ENCODE assay signal across 1 cellular context in genomic region chr14:55097894-55098560, GRCh38.
TF ChIP-seq lines count a peak whose summit lies in the region.

No MANE protein-coding gene starts in this region.

TF ChIP-seq in WTC11, 78 proteins besides CTCF, POLR2A, EP300 and RAD21 (continued from another document):
- TF ChIP-seq, protein P1, sequence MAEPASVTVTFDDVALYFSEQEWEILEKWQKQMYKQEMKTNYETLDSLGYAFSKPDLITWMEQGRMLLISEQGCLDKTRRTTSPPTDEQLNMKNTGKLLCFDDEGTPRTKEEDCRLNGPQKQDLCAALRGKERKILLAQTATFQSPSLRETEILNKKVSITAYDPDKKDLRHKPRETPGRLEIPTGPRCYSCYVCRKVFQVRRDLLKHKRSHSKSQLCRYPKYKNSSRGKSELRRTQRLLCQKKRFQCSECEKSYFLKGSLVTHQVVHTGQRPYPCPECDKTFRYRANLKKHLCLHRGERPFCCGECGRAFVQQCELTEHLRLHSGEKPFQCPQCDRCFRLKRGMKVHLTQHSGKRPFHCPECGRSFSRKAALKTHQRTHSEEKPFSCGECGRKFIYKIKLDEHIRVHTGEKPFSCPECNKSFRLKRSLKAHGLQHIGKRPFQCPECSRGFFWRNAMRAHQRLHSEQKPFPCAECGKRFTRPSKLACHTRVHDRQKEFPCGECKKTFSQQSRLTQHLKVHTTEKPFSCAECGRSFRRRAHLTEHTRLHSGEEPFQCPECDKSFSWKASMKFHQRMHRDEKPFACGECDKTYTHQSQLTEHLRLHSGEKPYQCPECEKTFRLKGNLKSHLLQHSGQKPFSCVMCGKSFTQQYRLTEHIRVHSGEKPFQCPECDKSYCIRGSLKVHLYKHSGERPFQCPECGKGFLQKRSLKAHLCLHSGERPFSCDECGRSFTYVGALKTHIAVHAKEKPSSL (CRISPR knock-in tag; conservative IDR thresholded peaks at IDR 0.05) = no peak
- TF ChIP-seq E2F4 (CRISPR knock-in tag; IDR thresholded peaks at IDR 0.05; ENCODE audit: borderline replicate concordance, low read depth) (no peak), FOXJ3 (CRISPR knock-in tag; IDR thresholded peaks at IDR 0.05; ENCODE audit: borderline replicate concordance) (no peak), TEAD1 (CRISPR knock-in tag; IDR thresholded peaks at IDR 0.05) (no peak), FOXP1 (CRISPR knock-in tag; IDR thresholded peaks at IDR 0.05; ENCODE audit: borderline replicate concordance) (no peak), ZNF219 (CRISPR knock-in tag; IDR thresholded peaks at IDR 0.05; ENCODE audit: borderline replicate concordance) (no peak), NR1H2 (CRISPR knock-in tag; IDR thresholded peaks at IDR 0.05) (no peak)
TF ChIP-seq in WTC11: peak in this region for 0.
